ENCODE assay signal across 29 cellular contexts in genomic region chr7:38632411-38632810, GRCh38. TPM values are rescaled to one million over a fixed set of nuclear protein-coding genes. Genes with fewer than 3 reads are reported as not detected.
DNase-seq lines count a peak whose midpoint lies in the region; ATAC-seq, FAIRE-seq and TF ChIP-seq lines count a peak whose summit lies in the region.
"Had no signal": no experiment of that assay in that cellular context is flagged by ENCODE, and none has a peak within 500 bp of the region (broad histone marks: within the 10 kb centered on the region; RNA-seq: fewer than 3 reads in every experiment).

No MANE protein-coding gene starts in this region.

- H3K27ac ChIP-seq in WERI-Rb-1 = no peak overlapping the region
- H3K27ac ChIP-seq: esophagus squamous epithelium, stomach, thyroid gland, VCaP had no signal

- no peaks in the 10 kb centered on the region for H3K9me3 ChIP-seq in WERI-Rb-1 (ENCODE audit: severe bottlenecking)
- H3K9me3 ChIP-seq: esophagus squamous epithelium, stomach, thyroid gland had no signal

- TF ChIP-seq POLR2A in GM12891 (IDR thresholded peaks at IDR 0.05; ENCODE audit: low read depth, low read length) = no peak

- DNase-seq in DMS53 (lab: John Stamatoyannopoulos, UW) (peak; percentile 34), DMS53 treated with DMSO at 0.1 percent for 48 hours (lab: John Stamatoyannopoulos, UW; ENCODE audit: unreplicated experiment) (no peak), GM12864 (ENCODE audit: low read depth) (no peak), WERI-Rb-1 (no peak), iPS-NIHi7 (ENCODE audit: extremely low spot score) (peak; percentile 22), GM12891 (ENCODE audit: insufficient read length, low spot score) (no peak)
- no peak for DNase-seq in stimulated activated CD4-positive, alpha-beta T cell treated with anti-CD3 and anti-CD28 coated beads, Interleukin-4, amount 100 ng/mL, for 24 hours
- DNase-seq: activated CD8-positive, alpha-beta memory T cell treated with anti-CD3 and anti-CD28 coated beads, Interleukin-2, amount 50 U/mL, for 4 hours; activated naive CD4-positive, alpha-beta T cell treated with anti-CD3 and anti-CD28 coated beads, Interleukin-2, amount 50 U/mL, for 16 hours; AML-193; amygdala; CD4-positive, alpha-beta memory T cell; esophagus squamous epithelium; foreskin melanocyte; NCI-H146; NCI-H2171 treated with DMSO at 0.1 percent for 48 hours; NCI-H524 treated with DMSO at 0.1 percent for 48 hours; SHP77 treated with DMSO at 0.1 percent for 48 hours; small intestine; stimulated activated CD8-positive, alpha-beta memory T cell treated with anti-CD3 and anti-CD28 coated beads, Interleukin-4, amount 100 ng/mL, for 48 hours; stomach; SW 1271; T-helper 9 cell; thyroid gland had no signal

- H3K4me3 ChIP-seq in GM12864 (ENCODE audit: low read depth, low read length) (no peak overlapping the region), WERI-Rb-1 (ENCODE audit: low read depth, low read length) (no peak overlapping the region)
- H3K4me3 ChIP-seq: K562, stomach, thyroid gland had no signal

- ATAC-seq in GM21619 (IDR thresholded peaks at IDR 0.05; ENCODE audit: unreplicated experiment) = no peak
- ATAC-seq: K562, Panc1 had no signal

- peak; percentile 3 for TF ChIP-seq CTCF in GM12864 (IDR thresholded peaks at IDR 0.05; ENCODE audit: low read depth, low read length, missing control alignments)
- TF ChIP-seq CTCF in WERI-Rb-1 (IDR thresholded peaks at IDR 0.05; ENCODE audit: low read depth, low read length) = peak; percentile 49

- H3K36me3 ChIP-seq in WERI-Rb-1 = no peaks in the 10 kb centered on the region
- H3K36me3 ChIP-seq: esophagus squamous epithelium, stomach, thyroid gland had no signal

- H3K27me3 ChIP-seq in WERI-Rb-1 (ENCODE audit: insufficient read depth, low read depth, severe bottlenecking) = no peaks in the 10 kb centered on the region
- H3K27me3 ChIP-seq: thyroid gland had no signal

- no peak for FAIRE-seq in GM12891 (lab: Jason Lieb, UNC)
- FAIRE-seq: GM19239, K562, small intestine had no signal

TF ChIP-seq in GM12891, 5 proteins besides CTCF, POLR2A, EP300 and RAD21:
- TF ChIP-seq POU2F2 (IDR thresholded peaks at IDR 0.05; ENCODE audit: low read depth, low read length) (no peak), PAX5 (IDR thresholded peaks at IDR 0.05; ENCODE audit: insufficient read depth, low read length, severe bottlenecking) (no peak), POLR2AphosphoS5 (IDR thresholded peaks at IDR 0.05; ENCODE audit: low read depth, low read length) (no peak), TAF1 (IDR thresholded peaks at IDR 0.05; ENCODE audit: low read depth, low read length) (no peak), SPI1 (IDR thresholded peaks at IDR 0.05; ENCODE audit: low read depth, low read length) (no peak)

RNA-seq across cellular contexts. Expression of gene AMPH, which starts 1.2 kb away (rescaled TPM):
- 0.06 TPM for polyA plus RNA-seq in GM12891 (2012; ENCODE audit: low read depth, missing spikeins)

Comparison
In these comparisons a context has a peak if more than half of its experiments do, and no peak if none do; other contexts are left out.
1. DNase-seq: peak in DMS53 (single experiment) and iPS-NIHi7 (single experiment); none in DMS53 treated with DMSO at 0.1 percent for 48 hours (single experiment), GM12864 (single experiment), WERI-Rb-1 (single experiment), stimulated activated CD4-positive, alpha-beta T cell treated with anti-CD3 and anti-CD28 coated beads, Interleukin-4, amount 100 ng/mL, for 24 hours (single experiment) and GM12891 (single experiment).